In the genomic region with DNA sequence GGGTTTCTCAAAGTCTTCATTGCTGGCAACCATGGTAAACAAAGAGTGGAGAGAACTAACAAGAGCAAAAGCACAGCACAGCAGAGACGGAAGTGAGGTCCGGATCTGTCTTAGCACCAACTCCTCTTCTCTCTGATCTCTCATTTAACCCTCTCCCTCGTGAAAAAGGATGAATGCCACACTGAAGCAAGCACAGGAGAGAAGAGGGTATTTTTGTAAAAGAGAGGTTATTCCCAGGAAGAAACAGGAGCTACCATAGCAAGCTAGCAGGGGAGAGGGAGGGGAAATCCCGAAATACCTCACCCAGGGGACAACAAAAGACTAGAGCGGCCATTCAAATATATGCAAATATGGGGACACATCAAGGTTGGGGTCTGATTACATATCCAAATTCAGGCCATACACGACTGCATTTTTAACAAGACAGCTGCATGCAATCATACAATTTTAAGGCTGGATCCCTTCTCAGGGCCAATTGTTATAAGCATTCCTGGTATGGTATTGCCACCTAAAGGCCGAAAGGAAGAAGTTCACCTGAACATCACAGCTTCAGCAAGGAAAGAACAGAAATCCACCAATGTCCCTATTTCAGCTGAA, we compare ENCODE assay signal across 8 cellular contexts. TPM values are rescaled to one million over a fixed set of nuclear protein-coding genes. Genes with fewer than 3 reads are reported as not detected.
DNase-seq lines count a peak whose midpoint lies in the region; ATAC-seq, FAIRE-seq and TF ChIP-seq lines count a peak whose summit lies in the region.

No MANE protein-coding gene starts in this region.

- peak; percentile 53 for TF ChIP-seq CTCF in BJ (IDR thresholded peaks at IDR 0.05; ENCODE audit: insufficient read depth, low read depth, low read length)
- TF ChIP-seq CTCF in GM12874 (IDR thresholded peaks at IDR 0.05; ENCODE audit: insufficient read depth, low read depth, low read length) = peak; percentile 49; the same call in 1 of the 2 replicates
- TF ChIP-seq CTCF in fibroblast of the aortic adventitia (IDR thresholded peaks at IDR 0.05; ENCODE audit: insufficient read depth, low read length) = peak; percentile 74

- no peak for DNase-seq in BJ (ENCODE audit: low read depth)
- DNase-seq in NCI-H1417 (lab: John Stamatoyannopoulos, UW) = peak in 2 of 3 experiments; percentile 28 to 79
- peak; percentile 77 for DNase-seq in fibroblast of the aortic adventitia (ENCODE audit: low read depth)
- DNase-seq in putamen (ENCODE audit: low spot score) = peak; percentile 19
- no peak for DNase-seq in islet precursor cell

- CTCF ChIA-PET in BJ (lab: Yijun Ruan, JAX) = interaction anchor here (0.7 to 1.2 kb wide), 5 partner anchors 231 to 665 kb away, joined by 3 to 5 read pairs (median 4); no protein-coding TSS in a partner anchor

- POLR2A ChIA-PET in BJ (lab: Charles Lee) = no interaction called here

- no peaks in the 10 kb centered on the region for H3K36me3 ChIP-seq in BJ (ENCODE audit: control insufficient read depth, insufficient read depth, low read length)

- peak; percentile 62 for FAIRE-seq in TTC549 (lab: Jason Lieb, UNC)

- H3K4me3 ChIP-seq in BJ (ENCODE audit: low read depth, low read length) (no peak overlapping the region), fibroblast of the aortic adventitia (ENCODE audit: low read depth, low read length) (no peak overlapping the region)

- no peaks in the 10 kb centered on the region for H3K27me3 ChIP-seq in BJ (ENCODE audit: control insufficient read depth, insufficient read depth, low read length)

- ATAC-seq in HG02642 (IDR thresholded peaks at IDR 0.05; ENCODE audit: poor library complexity, unreplicated experiment) = peak; percentile 68

RNA-seq across cellular contexts. Expression of gene CD40LG, which starts 46.6 kb away (rescaled TPM):
- not detected in 2 replicates for polyA plus RNA-seq in BJ (2011; rRNA removed)
- polyA minus RNA-seq in BJ (2011; rRNA and poly(A)+ RNA removed) = not detected in 2 replicates
- total RNA-seq in fibroblast of the aortic adventitia (ENCODE audit: low replicate concordance) = not detected in 2 replicates

Comparison
In these comparisons a context has a peak if more than half of its experiments do, and no peak if none do; other contexts are left out.
1. DNase-seq: peak in NCI-H1417 (2 of 3), fibroblast of the aortic adventitia (single experiment) and putamen (single experiment); none in BJ (single experiment) and islet precursor cell (single experiment).
2. Peak in every context shown above with its lines, with median percentiles within 50 percentile points of each other: CTCF ChIP-seq.